8 cellular contexts compared by ENCODE assay signal in the genomic region with DNA sequence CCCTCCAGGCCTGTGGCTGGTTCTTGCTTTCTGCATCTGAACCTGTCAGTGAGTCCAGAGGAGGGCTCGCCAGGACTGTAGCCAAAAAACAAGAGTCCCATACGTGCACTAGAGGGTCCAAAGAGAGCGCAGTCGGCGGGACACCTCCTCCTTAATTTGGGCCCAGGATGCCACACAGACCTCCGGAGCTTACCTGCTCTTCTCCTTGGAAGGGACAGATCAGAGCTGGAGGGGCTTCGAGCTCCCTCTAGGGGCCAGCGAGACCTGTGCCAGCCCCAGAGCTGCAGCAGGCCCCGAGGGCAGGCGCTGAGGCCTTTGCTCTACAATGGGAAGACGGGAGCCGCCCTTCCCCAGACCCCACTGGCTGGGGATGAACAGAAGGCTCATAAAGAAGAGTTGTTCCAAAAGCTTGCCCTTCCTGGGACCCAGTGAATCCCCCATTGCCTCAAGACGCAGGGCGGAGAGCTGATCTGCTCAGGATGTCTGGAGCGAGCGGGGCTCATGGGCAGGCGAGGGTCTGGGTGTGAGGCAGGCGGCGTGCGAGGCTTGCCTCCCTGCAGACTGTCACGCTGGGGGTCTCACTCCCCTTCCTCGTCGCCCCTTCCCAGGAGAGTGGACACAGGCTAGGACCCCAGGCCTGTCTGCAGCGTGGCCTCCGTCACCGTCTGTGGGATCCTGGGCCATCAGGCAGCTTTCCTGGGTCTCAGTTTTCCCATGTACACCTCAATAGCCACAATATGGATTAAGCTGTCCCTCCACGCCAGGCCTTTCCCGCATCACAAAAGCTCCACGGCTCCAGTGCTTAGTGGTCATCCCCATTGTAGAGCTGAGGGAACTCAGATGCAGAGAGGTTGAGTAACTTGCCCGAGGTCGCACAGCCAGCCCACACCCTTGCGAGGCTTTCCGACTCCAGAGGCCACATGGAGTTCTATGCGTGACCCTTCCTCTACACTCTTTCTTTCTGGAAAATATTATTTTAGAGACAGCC. TPM values are rescaled to one million over a fixed set of nuclear protein-coding genes. Genes with fewer than 3 reads are reported as not detected.
DNase-seq lines count a peak whose midpoint lies in the region; ATAC-seq and TF ChIP-seq lines count a peak whose summit lies in the region.
"Had no signal": no experiment of that assay in that cellular context is flagged by ENCODE, and none has a peak within 500 bp of the region (broad histone marks: within the 10 kb centered on the region; RNA-seq: fewer than 3 reads in every experiment).

No MANE protein-coding gene starts in this region.

- no peaks in the 10 kb centered on the region for H3K36me3 ChIP-seq in GM06990 (ENCODE audit: control insufficient read depth, insufficient read depth, low read length)
- no peaks in the 10 kb centered on the region for H3K36me3 ChIP-seq in neural cell (ENCODE audit: insufficient read depth, low read length)

- CTCF ChIA-PET in activated CD8-positive, alpha-beta T cell treated with anti-CD3 and anti-CD28 coated beads, Interleukin-2, amount 10 ng/mL, durations not matched to agents 7 days and 5 days (lab: Charles Lee) = no interaction called here

- no peaks in the 10 kb centered on the region for H3K9me2 ChIP-seq in neural cell (ENCODE audit: insufficient read depth, low read length)

- H3K4me3 ChIP-seq in GM06990 (replicated peaks; ENCODE audit: low read depth, low read length) (no peak overlapping the region), LNCaP clone FGC (ENCODE audit: low read depth, low read length) (no peak overlapping the region), neural cell (ENCODE audit: low read length) (no peak overlapping the region)

- no peak overlapping the region for H2AFZ ChIP-seq in neural cell (ENCODE audit: low read depth, low read length)

- H3K27ac Mint-ChIP-seq in activated CD8-positive, alpha-beta T cell treated with anti-CD3 and anti-CD28 coated beads, Interleukin-2, amount 10 ng/mL, durations not matched to agents 7 days and 5 days = no peak overlapping the region

- no peak overlapping the region for H3K4me2 ChIP-seq in neural cell (ENCODE audit: low read length)

- no peaks in the 10 kb centered on the region for H3K27me3 Mint-ChIP-seq in activated CD8-positive, alpha-beta T cell treated with anti-CD3 and anti-CD28 coated beads, Interleukin-2, amount 10 ng/mL, durations not matched to agents 7 days and 5 days (ENCODE audit: low read depth)

- no peak overlapping the region for H3K27ac ChIP-seq in neural cell (ENCODE audit: low read length)

- no peak for TF ChIP-seq EP300 in neural cell (conservative IDR thresholded peaks at IDR 0.05; ENCODE audit: poor library complexity, severe bottlenecking)

- H3K36me3 Mint-ChIP-seq in activated CD8-positive, alpha-beta T cell treated with anti-CD3 and anti-CD28 coated beads, Interleukin-2, amount 10 ng/mL, durations not matched to agents 7 days and 5 days (ENCODE audit: low read depth) = no peaks in the 10 kb centered on the region

- no peak overlapping the region for H3K9ac ChIP-seq in neural cell (ENCODE audit: low read length)

- POLR2A ChIA-PET in activated CD8-positive, alpha-beta T cell treated with anti-CD3 and anti-CD28 coated beads, Interleukin-2, amount 10 ng/mL, durations not matched to agents 7 days and 5 days (lab: Charles Lee) = no interaction called here

- DNase-seq in GM06990 (ENCODE audit: extremely low read depth, insufficient read length) (no peak), LNCaP clone FGC (ENCODE audit: low read depth) (no peak)
- DNase-seq in activated CD8-positive, alpha-beta T cell treated with anti-CD3 and anti-CD28 coated beads, Interleukin-2, amount 10 ng/mL, durations not matched to agents 7 days and 5 days = peak; percentile 30
- DNase-seq in effector CD8-positive, alpha-beta T cell (lab: John Stamatoyannopoulos, UW) = no peak
- no peak for DNase-seq in NK-92 treated with Interleukin-12 subunit alpha and Interleukin-12 subunit beta, amount 100 ng/mL, for 24 hours (lab: John Stamatoyannopoulos, UW)

- peak; percentile 67 for TF ChIP-seq RAD21 in neural cell (conservative IDR thresholded peaks at IDR 0.05)

- no peak overlapping the region for H3K4me3 Mint-ChIP-seq in activated CD8-positive, alpha-beta T cell treated with anti-CD3 and anti-CD28 coated beads, Interleukin-2, amount 10 ng/mL, durations not matched to agents 7 days and 5 days

- no peaks in the 10 kb centered on the region for H3K4me1 Mint-ChIP-seq in activated CD8-positive, alpha-beta T cell treated with anti-CD3 and anti-CD28 coated beads, Interleukin-2, amount 10 ng/mL, durations not matched to agents 7 days and 5 days (ENCODE audit: low read depth)

- H3K79me2 ChIP-seq in neural cell (replicated peaks; ENCODE audit: insufficient read depth, low read length) = no peaks in the 10 kb centered on the region

- H3F3A ChIP-seq in neural cell (ENCODE audit: insufficient read depth, low read length, poor library complexity, severe bottlenecking) = no peaks in the 10 kb centered on the region

- H3K9me3 Mint-ChIP-seq in activated CD8-positive, alpha-beta T cell treated with anti-CD3 and anti-CD28 coated beads, Interleukin-2, amount 10 ng/mL, durations not matched to agents 7 days and 5 days (ENCODE audit: insufficient read depth) = peaks cover 13% of the 10 kb centered on the region

- ATAC-seq in activated CD8-positive, alpha-beta T cell treated with anti-CD3 and anti-CD28 coated beads, Interleukin-2, amount 10 ng/mL, durations not matched to agents 7 days and 5 days = peak; percentile 39
- ATAC-seq in GM19395 (IDR thresholded peaks at IDR 0.05; ENCODE audit: unreplicated experiment) = no peak

- H4K20me1 ChIP-seq in neural cell (ENCODE audit: insufficient read depth) = no peaks in the 10 kb centered on the region

- TF ChIP-seq CTCF in GM06990 (IDR thresholded peaks at IDR 0.05; ENCODE audit: insufficient read depth, low read length, poor library complexity, severe bottlenecking) (peak; percentile 75), LNCaP clone FGC (IDR thresholded peaks at IDR 0.05; ENCODE audit: control insufficient read depth, extremely low read depth, insufficient read depth) (peak; percentile 57), neural cell (IDR thresholded peaks at IDR 0.05; ENCODE audit: poor library complexity, severe bottlenecking) (peak; percentile 66)

- H3K9me3 ChIP-seq in neural cell (ENCODE audit: low read length) = no peaks in the 10 kb centered on the region

- no peaks in the 10 kb centered on the region; the same call in 1 of the 2 replicates for H3K27me3 ChIP-seq in GM06990 (replicated peaks; ENCODE audit: control insufficient read depth, insufficient read depth, low read length)
- H3K27me3 ChIP-seq in neural cell (ENCODE audit: insufficient read depth, low read depth, low read length) = no peaks in the 10 kb centered on the region

TF ChIP-seq in neural cell, 6 proteins besides CTCF, POLR2A, EP300 and RAD21:
- TF ChIP-seq TAF1 (IDR thresholded peaks at IDR 0.05; ENCODE audit: low read depth) (no peak), SMC3 (conservative IDR thresholded peaks at IDR 0.05; ENCODE audit: poor library complexity) (peak; percentile 61)

RNA-seq across cellular contexts. Expression of gene VSTM2B, which starts 46.9 kb away (rescaled TPM):
- not detected for total RNA-seq in activated CD8-positive, alpha-beta T cell treated with anti-CD3 and anti-CD28 coated beads, Interleukin-2, amount 10 ng/mL, durations not matched to agents 7 days and 5 days
- polyA plus RNA-seq in neural cell = 24.4 and 32.1 TPM in 2 replicates
- polyA minus RNA-seq in neural cell = 8.5 and 11.9 TPM in 2 replicates
- polyA plus RNA-seq: esophagus had no signal
